ENCODE assay signal across 23 cellular contexts in the genomic region with DNA sequence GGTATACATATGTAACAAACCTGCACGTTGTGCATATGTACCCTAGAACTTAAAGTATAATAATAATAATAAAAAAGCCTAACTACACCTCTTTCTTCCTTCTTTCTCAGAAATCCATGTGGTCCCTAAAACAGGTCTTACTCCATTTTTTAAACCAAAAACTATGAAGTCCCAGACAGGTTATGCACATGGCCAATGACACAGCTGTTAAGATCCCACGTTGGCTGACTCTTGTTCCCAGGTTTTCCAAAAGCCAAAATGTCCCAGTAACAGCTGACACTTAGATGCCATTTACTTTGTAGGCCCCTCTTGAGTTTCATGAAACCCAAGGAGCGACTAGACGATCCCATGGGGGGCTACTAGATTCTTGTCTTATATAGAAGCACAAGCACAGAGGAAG.
DNase-seq lines count a peak whose midpoint lies in the region; ATAC-seq, FAIRE-seq and TF ChIP-seq lines count a peak whose summit lies in the region.
"Had no signal": no experiment of that assay in that cellular context is flagged by ENCODE, and none has a peak within 500 bp of the region (broad histone marks: within the 10 kb centered on the region; RNA-seq: fewer than 3 reads in every experiment).

No MANE protein-coding gene starts in this region.

- H4K20me1 ChIP-seq in HepG2 (ENCODE audit: insufficient read depth, low read length): no peaks in the 10 kb centered on the region
- H4K20me1 ChIP-seq: BLaER1 treated with 17β-estradiol and CSF1 and Interleukin-3, amounts not matched to agents 10 nM and 100 nM had no signal

- BruUV-seq in HepG2 (replicated peaks; lab: Mats Ljungman, UMichigan): no TSS peak

- TF ChIP-seq EP300 in HepG2 (IDR thresholded peaks at IDR 0.05; ENCODE audit: low read depth in 2 of 2, low read length in 2 of 2) (no peak), HepG2 (CRISPR knock-in tag; IDR thresholded peaks at IDR 0.05; ENCODE audit: borderline replicate concordance) (no peak)

- H3K36me3 ChIP-seq in HepG2 (replicated peaks in 1 of 2; ENCODE audit: control insufficient read depth in 1 of 2, insufficient read depth in 2 of 2, low read length in 2 of 2) (no peaks in the 10 kb centered on the region), right lobe of liver (no peaks in the 10 kb centered on the region)
- H3K36me3 ChIP-seq: BE2C; BLaER1 treated with 17β-estradiol and CSF1 and Interleukin-3, amounts not matched to agents 10 nM and 100 nM had no signal

- H3K9ac ChIP-seq in HepG2 (ENCODE audit: insufficient read depth, low read depth, low read length): no peak overlapping the region
- H3K9ac ChIP-seq: BLaER1 treated with 17β-estradiol and CSF1 and Interleukin-3, amounts not matched to agents 10 nM and 100 nM; GM23248 had no signal

- no peak for TF ChIP-seq POLR2A in HepG2 (IDR thresholded peaks at IDR 0.05; ENCODE audit: insufficient read depth in 1 of 2, low read depth in 2 of 2, low read length in 2 of 2)
- TF ChIP-seq POLR2A in right lobe of liver (IDR thresholded peaks at IDR 0.05): no peak

- no peaks in the 10 kb centered on the region for H3K4me1 ChIP-seq in HepG2 (ENCODE audit: insufficient read depth, low read length)
- no peaks in the 10 kb centered on the region for H3K4me1 ChIP-seq in right lobe of liver
- H3K4me1 ChIP-seq: A549, BE2C had no signal

- H2AFZ ChIP-seq in HepG2 (ENCODE audit: low read length): no peak overlapping the region
- H2AFZ ChIP-seq: GM23248 had no signal

- intact Hi-C loops in HepG2 (cut with micrococcal nuclease; ENCODE audit: unreplicated experiment) (no loop called here), right lobe of liver (cut with DNase I) (no loop called here)

- no peak overlapping the region for H3K4me2 ChIP-seq in HepG2 (ENCODE audit: low read depth, low read length)
- H3K4me2 ChIP-seq: A549; BLaER1 treated with 17β-estradiol and CSF1 and Interleukin-3, amounts not matched to agents 10 nM and 100 nM had no signal

- no peak for ATAC-seq in HepG2
- no peak for ATAC-seq in right lobe of liver
- no peak for ATAC-seq in HG03025 (IDR thresholded peaks at IDR 0.05; ENCODE audit: low FRiP score, unreplicated experiment)
- no peak for ATAC-seq in GM21717 (IDR thresholded peaks at IDR 0.05; ENCODE audit: unreplicated experiment)
- ATAC-seq: A549 had no signal

- H3K9me3 ChIP-seq in HepG2 (ENCODE audit: low read length): peaks cover 12% of the 10 kb centered on the region
- H3K9me3 ChIP-seq in right lobe of liver: no peaks in the 10 kb centered on the region
- H3K9me3 ChIP-seq: BE2C had no signal

- H3K27ac ChIP-seq in HepG2 (ENCODE audit: extremely low read length, insufficient read depth, low read length) (no peak overlapping the region), right lobe of liver (no peak overlapping the region)
- H3K27ac ChIP-seq: A549; BLaER1 treated with 17β-estradiol and CSF1 and Interleukin-3, amounts not matched to agents 10 nM and 100 nM; GM23248 had no signal

- POLR2A ChIA-PET in HepG2 (lab: Yijun Ruan, JAX): no interaction called here

- DNase-seq in NCI-H1694 treated with DMSO at 0.1 percent for 48 hours (lab: John Stamatoyannopoulos, UW) (peak; percentile 36), NCI-H1694 (lab: John Stamatoyannopoulos, UW) (no peak), HepG2 (ENCODE audit: low spot score) (no peak), right lobe of liver (no peak), mesenteric fat pad (ENCODE audit: low spot score) (peak; percentile 11)
- DNase-seq: 8988T; ACHN; AML-193; BE2C; CD4-positive, alpha-beta T cell; CD8-positive, alpha-beta memory T cell; DMS153; DND-41; GM23248; H7; HCEC 1CT had no signal

- WGBS in HepG2 (ENCODE audit: low lambda C conversion rate): 2% methylated on average over 4 of the region's 4 CpGs
- 56% methylated on average over 4 of the region's 4 CpGs for WGBS in right lobe of liver (ENCODE audit: insufficient coverage, low coverage, low lambda C conversion rate, missing lambda C conversion rate)

- CTCF ChIA-PET in HepG2 (lab: Yijun Ruan, JAX; ENCODE audit: low intra/inter-chr PET ratio, low total read pairs): no interaction called here

- H3K4me3 ChIP-seq in HepG2 (replicated peaks in 1 of 3; ENCODE audit: insufficient read depth in 1 of 3, low read depth in 2 of 3, low read length in 3 of 3): no peak overlapping the region
- no peak overlapping the region for H3K4me3 ChIP-seq in right lobe of liver
- H3K4me3 ChIP-seq: A549; BLaER1 treated with 17β-estradiol and CSF1 and Interleukin-3, amounts not matched to agents 10 nM and 100 nM; GM23248 had no signal

- TF ChIP-seq RAD21 in HepG2 (CRISPR knock-in tag; IDR thresholded peaks at IDR 0.05): no peak

- peaks cover 3 to 36% of the 10 kb centered on the region in 2 experiments; a peak in 3 of 5 replicates for H3K27me3 ChIP-seq in HepG2 (ENCODE audit: control insufficient read depth in 1 of 2, insufficient read depth in 2 of 2, low read length in 2 of 2)
- no peaks in the 10 kb centered on the region for H3K27me3 ChIP-seq in right lobe of liver
- H3K27me3 ChIP-seq: BE2C; BLaER1 treated with 17β-estradiol and CSF1 and Interleukin-3, amounts not matched to agents 10 nM and 100 nM had no signal

- in situ Hi-C loops in HepG2 (cut with HindIII; ENCODE audit: extremely low pct_ligation_motif_present, low pct_unique_long_range_greater_than_20kb): no loop called here

- no peaks in the 10 kb centered on the region for H3K79me2 ChIP-seq in HepG2 (ENCODE audit: insufficient read depth, low read length)

- TF ChIP-seq CTCF in HepG2 (CRISPR knock-in tag; IDR thresholded peaks at IDR 0.05): no peak
- TF ChIP-seq CTCF in right lobe of liver (IDR thresholded peaks at IDR 0.05): no peak

- no peak for FAIRE-seq in HepG2 (lab: Jason Lieb, UNC)
- FAIRE-seq: A549, D721Med, GM12892, H1 had no signal

TF ChIP-seq in HepG2, 621 proteins besides CTCF, POLR2A, EP300 and RAD21:
- TF ChIP-seq FOSL1 (CRISPR knock-in tag; IDR thresholded peaks at IDR 0.05; ENCODE audit: borderline replicate concordance) (no peak), HES4 (CRISPR knock-in tag; IDR thresholded peaks at IDR 0.05; ENCODE audit: borderline replicate concordance) (no peak)
- TF ChIP-seq, protein P1, sequence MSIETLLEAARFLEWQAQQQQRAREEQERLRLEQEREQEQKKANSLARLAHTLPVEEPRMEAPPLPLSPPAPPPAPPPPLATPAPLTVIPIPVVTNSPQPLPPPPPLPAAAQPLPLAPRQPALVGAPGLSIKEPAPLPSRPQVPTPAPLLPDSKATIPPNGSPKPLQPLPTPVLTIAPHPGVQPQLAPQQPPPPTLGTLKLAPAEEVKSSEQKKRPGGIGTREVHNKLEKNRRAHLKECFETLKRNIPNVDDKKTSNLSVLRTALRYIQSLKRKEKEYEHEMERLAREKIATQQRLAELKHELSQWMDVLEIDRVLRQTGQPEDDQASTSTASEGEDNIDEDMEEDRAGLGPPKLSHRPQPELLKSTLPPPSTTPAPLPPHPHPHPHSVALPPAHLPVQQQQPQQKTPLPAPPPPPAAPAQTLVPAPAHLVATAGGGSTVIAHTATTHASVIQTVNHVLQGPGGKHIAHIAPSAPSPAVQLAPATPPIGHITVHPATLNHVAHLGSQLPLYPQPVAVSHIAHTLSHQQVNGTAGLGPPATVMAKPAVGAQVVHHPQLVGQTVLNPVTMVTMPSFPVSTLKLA (IDR thresholded peaks at IDR 0.05): peak; percentile 53

Comparison
In these comparisons a context has a peak if more than half of its experiments do, and no peak if none do; other contexts are left out.
1. DNase-seq: peak in NCI-H1694 treated with DMSO at 0.1 percent for 48 hours (single experiment) and mesenteric fat pad (single experiment); none in NCI-H1694 (single experiment), HepG2 (single experiment) and right lobe of liver (0 of 3).